In the genomic region with DNA sequence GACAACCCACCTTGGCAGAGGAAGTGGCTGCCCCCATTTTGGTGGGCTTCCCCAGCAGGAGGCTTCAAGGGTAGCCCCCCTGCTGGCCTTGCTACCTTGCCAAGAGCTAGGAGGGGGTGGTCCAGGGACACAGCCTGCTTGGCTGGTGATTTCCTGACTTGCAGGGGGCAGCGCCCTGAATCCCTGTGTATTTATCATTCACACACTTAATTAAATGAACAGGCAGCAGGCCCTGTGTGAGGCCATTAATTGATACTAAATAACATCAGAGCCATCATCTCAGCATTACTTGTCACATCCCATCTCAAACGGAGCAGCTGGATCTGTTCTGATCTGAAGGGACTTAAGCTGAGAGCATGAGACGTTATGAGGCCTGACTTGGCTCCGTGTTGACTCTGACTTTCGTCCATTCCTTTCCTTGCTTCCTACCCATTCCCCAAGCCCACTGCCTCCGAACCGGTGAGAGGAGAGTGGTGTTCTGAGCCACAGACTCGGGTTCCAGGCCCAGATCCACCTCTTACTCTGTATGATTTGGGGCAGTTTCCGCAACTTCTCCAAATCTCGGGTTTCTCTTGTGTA, we compare ENCODE assay signal across 16 cellular contexts. TPM values are rescaled to one million over a fixed set of nuclear protein-coding genes. Genes with fewer than 3 reads are reported as not detected.
"Had no signal": no experiment of that assay in that cellular context is flagged by ENCODE, and none has a peak within 500 bp of the region (broad histone marks: within the 10 kb centered on the region; RNA-seq: fewer than 3 reads in every experiment).

No MANE protein-coding gene starts in this region.

- H3K9me3 Mint-ChIP-seq: activated CD4-positive, alpha-beta memory T cell treated with anti-CD3 and anti-CD28 coated beads, Interleukin-2, amount 10 ng/mL, durations not matched to agents 7 days and 5 days; effector memory CD8-positive, alpha-beta T cell; naive thymus-derived CD8-positive, alpha-beta T cell; WTC11 had no signal

- H3K4me3 ChIP-seq: esophagus squamous epithelium, upper lobe of right lung had no signal

- DNase-seq: activated CD4-positive, alpha-beta memory T cell treated with anti-CD3 and anti-CD28 coated beads, Interleukin-2, amount 10 ng/mL, durations not matched to agents 7 days and 5 days; activated CD4-positive, alpha-beta T cell treated with anti-CD3 and anti-CD28 coated beads for 4 hours; activated CD8-positive, alpha-beta memory T cell treated with anti-CD3 and anti-CD28 coated beads, Interleukin-2, amount 10 ng/mL, durations not matched to agents 7 days and 5 days; effector memory CD8-positive, alpha-beta T cell; esophagus squamous epithelium; naive thymus-derived CD8-positive, alpha-beta T cell; occipital lobe; posterior cingulate gyrus; stimulated activated CD4-positive, alpha-beta T cell treated with anti-CD3 and anti-CD28 coated beads, Interleukin-12 subunit alpha, Interleukin-12 subunit beta, amount 100 ng/mL, for 4 hours; stimulated activated CD4-positive, alpha-beta T cell treated with anti-CD3 and anti-CD28 coated beads, Interleukin-1b, Interleukin-23, amount 100 ng/mL, for 48 hours; stimulated activated CD8-positive, alpha-beta memory T cell treated with anti-CD3 and anti-CD28 coated beads, Interleukin-4, amount 100 ng/mL, for 48 hours; stimulated activated naive CD4-positive, alpha-beta T cell had no signal

- H3K4me1 Mint-ChIP-seq: activated CD4-positive, alpha-beta memory T cell treated with anti-CD3 and anti-CD28 coated beads, Interleukin-2, amount 10 ng/mL, durations not matched to agents 7 days and 5 days; activated CD8-positive, alpha-beta memory T cell treated with anti-CD3 and anti-CD28 coated beads, Interleukin-2, amount 10 ng/mL, durations not matched to agents 7 days and 5 days; naive thymus-derived CD8-positive, alpha-beta T cell had no signal

- H3K27me3 ChIP-seq: esophagus squamous epithelium, upper lobe of right lung had no signal

- H3K27me3 Mint-ChIP-seq: activated CD4-positive, alpha-beta memory T cell treated with anti-CD3 and anti-CD28 coated beads, Interleukin-2, amount 10 ng/mL, durations not matched to agents 7 days and 5 days; activated naive CD8-positive, alpha-beta T cell; naive thymus-derived CD8-positive, alpha-beta T cell had no signal

- H3K4me3 Mint-ChIP-seq: activated CD4-positive, alpha-beta memory T cell treated with anti-CD3 and anti-CD28 coated beads, Interleukin-2, amount 10 ng/mL, durations not matched to agents 7 days and 5 days; activated CD8-positive, alpha-beta memory T cell treated with anti-CD3 and anti-CD28 coated beads, Interleukin-2, amount 10 ng/mL, durations not matched to agents 7 days and 5 days; activated naive CD8-positive, alpha-beta T cell; effector memory CD8-positive, alpha-beta T cell; naive thymus-derived CD8-positive, alpha-beta T cell; WTC11 had no signal

- H3K27ac Mint-ChIP-seq: activated CD4-positive, alpha-beta memory T cell treated with anti-CD3 and anti-CD28 coated beads, Interleukin-2, amount 10 ng/mL, durations not matched to agents 7 days and 5 days; activated CD8-positive, alpha-beta memory T cell treated with anti-CD3 and anti-CD28 coated beads, Interleukin-2, amount 10 ng/mL, durations not matched to agents 7 days and 5 days; activated naive CD8-positive, alpha-beta T cell; effector memory CD8-positive, alpha-beta T cell; WTC11 had no signal

- H3K36me3 Mint-ChIP-seq: activated CD8-positive, alpha-beta memory T cell treated with anti-CD3 and anti-CD28 coated beads, Interleukin-2, amount 10 ng/mL, durations not matched to agents 7 days and 5 days; activated naive CD8-positive, alpha-beta T cell; naive thymus-derived CD8-positive, alpha-beta T cell; WTC11 had no signal

- ATAC-seq: activated CD8-positive, alpha-beta memory T cell treated with anti-CD3 and anti-CD28 coated beads, Interleukin-2, amount 10 ng/mL, durations not matched to agents 7 days and 5 days; effector memory CD8-positive, alpha-beta T cell; naive thymus-derived CD8-positive, alpha-beta T cell had no signal

- H3K36me3 ChIP-seq: esophagus squamous epithelium, upper lobe of right lung had no signal

- H3K9me3 ChIP-seq: esophagus squamous epithelium, upper lobe of right lung had no signal

- H3K27ac ChIP-seq: esophagus squamous epithelium, upper lobe of right lung had no signal

RNA-seq across cellular contexts. Expression of a gene that starts 33.6 kb away (rescaled TPM):
- total RNA-seq: activated CD4-positive, alpha-beta memory T cell treated with anti-CD3 and anti-CD28 coated beads, Interleukin-2, amount 10 ng/mL, durations not matched to agents 7 days and 5 days; activated CD8-positive, alpha-beta memory T cell treated with anti-CD3 and anti-CD28 coated beads, Interleukin-2, amount 10 ng/mL, durations not matched to agents 7 days and 5 days; dermis microvascular lymphatic vessel endothelial cell; upper lobe of right lung had no signal

RNA-seq across cellular contexts. Expression of a gene that starts 40.6 kb away (rescaled TPM):
- total RNA-seq: activated CD8-positive, alpha-beta memory T cell treated with anti-CD3 and anti-CD28 coated beads, Interleukin-2, amount 10 ng/mL, durations not matched to agents 7 days and 5 days had no signal
